Comparison of ENCODE assay signal across 1 cellular context in the genomic region with DNA sequence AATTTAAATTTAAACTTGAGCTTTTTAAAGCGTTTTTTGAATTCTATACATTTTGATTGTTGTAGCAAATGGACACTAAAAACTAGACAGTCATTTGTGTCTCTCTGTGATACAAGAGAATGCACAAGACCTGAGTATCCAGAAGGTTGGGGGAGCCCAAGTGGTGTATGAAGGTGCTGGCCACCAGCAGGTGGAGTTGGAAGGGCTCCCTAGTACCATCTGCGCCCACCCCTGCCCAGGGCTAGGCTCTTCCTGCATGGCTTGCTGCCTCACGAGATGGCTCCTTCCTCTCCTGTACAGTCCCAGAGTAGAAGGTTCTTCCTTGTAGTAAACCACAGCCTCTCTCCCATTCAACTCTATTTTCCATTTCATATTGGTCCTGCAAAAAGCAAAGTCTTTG.
TF ChIP-seq lines count a peak whose summit lies in the region.

No MANE protein-coding gene starts in this region.

TF ChIP-seq in A549, 52 proteins besides CTCF, POLR2A, EP300 and RAD21:
- TF ChIP-seq KDM1A (IDR thresholded peaks at IDR 0.05; ENCODE audit: low read depth) = no peak
- no peak for TF ChIP-seq HDAC2 (IDR thresholded peaks at IDR 0.05)
- TF ChIP-seq RFX5 (IDR thresholded peaks at IDR 0.05) = no peak
- TF ChIP-seq GATA3 (IDR thresholded peaks at IDR 0.05; ENCODE audit: borderline replicate concordance) = no peak
- no peak for TF ChIP-seq TP53 (CRISPR knock-in tag; IDR thresholded peaks at IDR 0.05)
